In genomic region chr1:147287133-147287865, GRCh38 we compare ENCODE assay signal across 1 cellular context.
TF ChIP-seq lines count a peak whose summit lies in the region.

No MANE protein-coding gene starts in this region.

TF ChIP-seq in liver, 16 proteins besides CTCF, POLR2A, EP300 and RAD21 (continued from another document):
- TF ChIP-seq ATF3 (IDR thresholded peaks at IDR 0.05): peak; percentile 39
